23 cellular contexts compared by ENCODE assay signal in genomic region chr3:56744016-56744415, GRCh38. TPM values are rescaled to one million over a fixed set of nuclear protein-coding genes. Genes with fewer than 3 reads are reported as not detected.
DNase-seq lines count a peak whose midpoint lies in the region; ATAC-seq lines count a peak whose summit lies in the region.
"Had no signal": no experiment of that assay in that cellular context is flagged by ENCODE, and none has a peak within 500 bp of the region (broad histone marks: within the 10 kb centered on the region; RNA-seq: fewer than 3 reads in every experiment).

No MANE protein-coding gene starts in this region.

- CTCF ChIA-PET in activated CD8-positive, alpha-beta T cell treated with anti-CD3 and anti-CD28 coated beads, Interleukin-2, amount 10 ng/mL, durations not matched to agents 7 days and 5 days (lab: Charles Lee) = interaction anchor here (1.3 to 18.8 kb wide), 2 partner anchors 10 to 54 kb away, joined by 5 to 242 read pairs; partner anchors contain the start of gene ARHGEF3

- H3K4me3 Mint-ChIP-seq in stimulated activated naive CD8-positive, alpha-beta T cell treated with anti-CD3 and anti-CD28 coated beads, Interleukin-15, Interleukin-2, amounts not matched to agents 100 ng/mL and 50 ng/mL, for 24 hours = no peak overlapping the region
- no peak overlapping the region for H3K4me3 Mint-ChIP-seq in activated CD8-positive, alpha-beta T cell treated with anti-CD3 and anti-CD28 coated beads, Interleukin-2, amount 10 ng/mL, durations not matched to agents 7 days and 5 days
- peak overlapping the region in 5 of 10 donors; percentile 3 to 52 (median 8) for H3K4me3 Mint-ChIP-seq in naive thymus-derived CD8-positive, alpha-beta T cell
- H3K4me3 Mint-ChIP-seq in activated T-helper 17 cell treated with anti-CD3 and anti-CD28 coated beads, Interleukin-2, amount 50 U/mL, for 72 hours = no peak overlapping the region
- H3K4me3 Mint-ChIP-seq: mesothelial cell of epicardium, nephron progenitor cell had no signal

- DNase-seq in stimulated activated naive CD8-positive, alpha-beta T cell treated with anti-CD3 and anti-CD28 coated beads, Interleukin-15, Interleukin-2, amounts not matched to agents 100 U/mL and 50 U/mL, for 24 hours = no peak
- peak; percentile 18 for DNase-seq in activated CD8-positive, alpha-beta T cell treated with anti-CD3 and anti-CD28 coated beads, Interleukin-2, amount 10 ng/mL, durations not matched to agents 7 days and 5 days
- no peak for DNase-seq in naive thymus-derived CD8-positive, alpha-beta T cell
- no peak for DNase-seq in LoVo (ENCODE audit: low spot score)
- DNase-seq: activated CD4-positive, CD25-positive, alpha-beta regulatory T cell treated with anti-CD3 and anti-CD28 coated beads, Interleukin-2, amount 50 U/mL, for 72 hours; adrenal gland; body of pancreas; GOT3; Karpas-422; left ventricle myocardium inferior; NCI-H1436; NCI-H345; nephron progenitor cell; ovary; retina; SHP77; stimulated activated CD8-positive, alpha-beta memory T cell treated with anti-CD3 and anti-CD28 coated beads, Interleukin-4, amount 100 ng/mL, for 48 hours; upper lobe of left lung had no signal

- no peak for ATAC-seq in stimulated activated naive CD8-positive, alpha-beta T cell treated with anti-CD3 and anti-CD28 coated beads, Interleukin-15, Interleukin-2, amounts not matched to agents 100 U/mL and 50 U/mL, for 24 hours
- no peak for ATAC-seq in activated CD8-positive, alpha-beta T cell treated with anti-CD3 and anti-CD28 coated beads, Interleukin-2, amount 10 ng/mL, durations not matched to agents 7 days and 5 days
- no peak for ATAC-seq in naive thymus-derived CD8-positive, alpha-beta T cell
- no peak for ATAC-seq in GM19324 (IDR thresholded peaks at IDR 0.05; ENCODE audit: low FRiP score, unreplicated experiment)
- ATAC-seq in activated T-helper 17 cell treated with anti-CD3 and anti-CD28 coated beads, Interleukin-2, amount 50 U/mL, for 72 hours (replicated peaks) = no peak
- ATAC-seq: body of pancreas, Panc1 had no signal

- H3K9me3 Mint-ChIP-seq in stimulated activated naive CD8-positive, alpha-beta T cell treated with anti-CD3 and anti-CD28 coated beads, Interleukin-15, Interleukin-2, amounts not matched to agents 100 ng/mL and 50 ng/mL, for 24 hours = no peaks in the 10 kb centered on the region
- no peaks in the 10 kb centered on the region for H3K9me3 Mint-ChIP-seq in activated CD8-positive, alpha-beta T cell treated with anti-CD3 and anti-CD28 coated beads, Interleukin-2, amount 10 ng/mL, durations not matched to agents 7 days and 5 days (ENCODE audit: insufficient read depth)
- H3K9me3 Mint-ChIP-seq in naive thymus-derived CD8-positive, alpha-beta T cell = no peaks in the 10 kb centered on the region
- no peaks in the 10 kb centered on the region for H3K9me3 Mint-ChIP-seq in activated T-helper 17 cell treated with anti-CD3 and anti-CD28 coated beads, Interleukin-2, amount 50 U/mL, for 72 hours
- H3K9me3 Mint-ChIP-seq: mesothelial cell of epicardium had no signal

- H3K36me3 Mint-ChIP-seq in stimulated activated naive CD8-positive, alpha-beta T cell treated with anti-CD3 and anti-CD28 coated beads, Interleukin-15, Interleukin-2, amounts not matched to agents 100 ng/mL and 50 ng/mL, for 24 hours (ENCODE audit: low read depth) = peaks cover 86% of the 10 kb centered on the region
- H3K36me3 Mint-ChIP-seq in activated CD8-positive, alpha-beta T cell treated with anti-CD3 and anti-CD28 coated beads, Interleukin-2, amount 10 ng/mL, durations not matched to agents 7 days and 5 days (ENCODE audit: low read depth) = peaks cover 78% of the 10 kb centered on the region
- H3K36me3 Mint-ChIP-seq in naive thymus-derived CD8-positive, alpha-beta T cell = peaks cover 6 to 91% (median 28%) of the 10 kb centered on the region in 3 donors
- H3K36me3 Mint-ChIP-seq in activated T-helper 17 cell treated with anti-CD3 and anti-CD28 coated beads, Interleukin-2, amount 50 U/mL, for 72 hours (ENCODE audit: low read depth) = peaks cover 93% of the 10 kb centered on the region

- POLR2A ChIA-PET in activated CD8-positive, alpha-beta T cell treated with anti-CD3 and anti-CD28 coated beads, Interleukin-2, amount 10 ng/mL, durations not matched to agents 7 days and 5 days (lab: Charles Lee) = no interaction called here
- POLR2A ChIA-PET in naive thymus-derived CD8-positive, alpha-beta T cell (lab: Charles Lee) = interaction anchor here (0.6 to 1.9 kb wide), 4 partner anchors 10 to 55 kb away, joined by 3 to 8 read pairs (median 4); no protein-coding TSS in a partner anchor

- H3K4me1 Mint-ChIP-seq in stimulated activated naive CD8-positive, alpha-beta T cell treated with anti-CD3 and anti-CD28 coated beads, Interleukin-15, Interleukin-2, amounts not matched to agents 100 ng/mL and 50 ng/mL, for 24 hours (ENCODE audit: low read depth) = peaks cover 42% of the 10 kb centered on the region
- H3K4me1 Mint-ChIP-seq in activated CD8-positive, alpha-beta T cell treated with anti-CD3 and anti-CD28 coated beads, Interleukin-2, amount 10 ng/mL, durations not matched to agents 7 days and 5 days (ENCODE audit: low read depth) = peaks cover 35% of the 10 kb centered on the region
- peaks cover 8 to 49% (median 36%) of the 10 kb centered on the region in 4 donors for H3K4me1 Mint-ChIP-seq in naive thymus-derived CD8-positive, alpha-beta T cell
- H3K4me1 Mint-ChIP-seq in activated T-helper 17 cell treated with anti-CD3 and anti-CD28 coated beads, Interleukin-2, amount 50 U/mL, for 72 hours = peaks cover 7% of the 10 kb centered on the region

- peak overlapping the region; percentile 24 for H3K27ac Mint-ChIP-seq in stimulated activated naive CD8-positive, alpha-beta T cell treated with anti-CD3 and anti-CD28 coated beads, Interleukin-15, Interleukin-2, amounts not matched to agents 100 ng/mL and 50 ng/mL, for 24 hours
- H3K27ac Mint-ChIP-seq in activated CD8-positive, alpha-beta T cell treated with anti-CD3 and anti-CD28 coated beads, Interleukin-2, amount 10 ng/mL, durations not matched to agents 7 days and 5 days = peak overlapping the region; percentile 63
- H3K27ac Mint-ChIP-seq in naive thymus-derived CD8-positive, alpha-beta T cell = peak overlapping the region; percentile 76 to 91 (median 84)
- no peak overlapping the region for H3K27ac Mint-ChIP-seq in activated T-helper 17 cell treated with anti-CD3 and anti-CD28 coated beads, Interleukin-2, amount 50 U/mL, for 72 hours
- H3K27ac Mint-ChIP-seq: mesothelial cell of epicardium, nephron progenitor cell had no signal

- H3K27me3 Mint-ChIP-seq in stimulated activated naive CD8-positive, alpha-beta T cell treated with anti-CD3 and anti-CD28 coated beads, Interleukin-15, Interleukin-2, amounts not matched to agents 100 ng/mL and 50 ng/mL, for 24 hours = no peaks in the 10 kb centered on the region
- H3K27me3 Mint-ChIP-seq in activated CD8-positive, alpha-beta T cell treated with anti-CD3 and anti-CD28 coated beads, Interleukin-2, amount 10 ng/mL, durations not matched to agents 7 days and 5 days (ENCODE audit: low read depth) = no peaks in the 10 kb centered on the region
- H3K27me3 Mint-ChIP-seq in naive thymus-derived CD8-positive, alpha-beta T cell = no peaks in the 10 kb centered on the region
- no peaks in the 10 kb centered on the region for H3K27me3 Mint-ChIP-seq in activated T-helper 17 cell treated with anti-CD3 and anti-CD28 coated beads, Interleukin-2, amount 50 U/mL, for 72 hours

RNA-seq across cellular contexts. Expression of gene ARHGEF3, which starts 57.7 kb away (rescaled TPM):
- total RNA-seq in activated CD8-positive, alpha-beta T cell treated with anti-CD3 and anti-CD28 coated beads, Interleukin-2, amount 10 ng/mL, durations not matched to agents 7 days and 5 days = 100 to 1,000 TPM in 1 of 2 experiments, 10 to 100 TPM in 1; 94.6 to 101 TPM
- total RNA-seq in naive thymus-derived CD8-positive, alpha-beta T cell = 100 to 1,000 TPM; 118 to 123 TPM
- polyA plus RNA-seq in naive thymus-derived CD8-positive, alpha-beta T cell = 100 to 1,000 TPM in 1 of 3 donors, 10 to 100 TPM in 2; 95.3 to 101 (median 96.9) TPM
- total RNA-seq in activated T-helper 17 cell treated with anti-CD3 and anti-CD28 coated beads, Interleukin-2, amount 50 U/mL, for 72 hours = 10 to 100 TPM; 12.3 to 17.0 TPM

Comparison
In these comparisons a context has a peak if more than half of its experiments do, and no peak if none do; other contexts are left out.
1. RNA of gene ARHGEF3, which starts 57.7 kb away (total RNA-seq): 118 to 123 TPM in naive thymus-derived CD8-positive, alpha-beta T cell and 94.6 to 101 TPM in activated CD8-positive, alpha-beta T cell treated with anti-CD3 and anti-CD28 coated beads, Interleukin-2, amount 10 ng/mL, durations not matched to agents 7 days and 5 days; 12.3 to 17.0 TPM in activated T-helper 17 cell treated with anti-CD3 and anti-CD28 coated beads, Interleukin-2, amount 50 U/mL, for 72 hours; every median in the first group is over 4 times any median in the second.